Comparison of ENCODE assay signal across 8 cellular contexts in genomic region chr7:90594791-90595317, GRCh38. TPM values are rescaled to one million over a fixed set of nuclear protein-coding genes. Genes with fewer than 3 reads are reported as not detected.
DNase-seq lines count a peak whose midpoint lies in the region; ATAC-seq, FAIRE-seq and TF ChIP-seq lines count a peak whose summit lies in the region.

No MANE protein-coding gene starts in this region.

- H3K36me3 ChIP-seq in astrocyte (ENCODE audit: insufficient read depth, low read length) (no peaks in the 10 kb centered on the region), testis (ENCODE audit: low read depth, missing control alignments) (no peaks in the 10 kb centered on the region)

- peak overlapping the region; percentile 88 for H3K4me3 Mint-ChIP-seq in astrocyte (ENCODE audit: unreplicated experiment)
- H3K4me3 Mint-ChIP-seq in immature natural killer cell: peak overlapping the region; percentile 19 to 72 (median 66)

- peak overlapping the region; percentile 65 for H2AFZ ChIP-seq in astrocyte (ENCODE audit: low read depth, low read length)

- 22 to 27% methylated on average over 10 of the region's 10 CpGs for WGBS in testis, 2 donors

- H3K4me2 ChIP-seq in astrocyte (ENCODE audit: low read length): peak overlapping the region; percentile 90

- H4K20me1 ChIP-seq in astrocyte (ENCODE audit: insufficient read depth, low read length): peaks cover 10% of the 10 kb centered on the region

- peak overlapping the region; percentile 75 for H3K4me3 ChIP-seq in astrocyte (ENCODE audit: insufficient read depth, low read depth, low read length)
- H3K4me3 ChIP-seq in testis: peak overlapping the region in 1 of 2 donors; percentile 71

- H3K27ac Mint-ChIP-seq in astrocyte (ENCODE audit: unreplicated experiment) (peak overlapping the region; percentile 68), immature natural killer cell (no peak overlapping the region)

- intact Hi-C loops in testis (cut with DNase I; ENCODE audit: low total_unique reads): no loop called here

- H3K4me1 Mint-ChIP-seq in astrocyte (ENCODE audit: low read depth, unreplicated experiment): peaks cover 21% of the 10 kb centered on the region
- H3K4me1 Mint-ChIP-seq in immature natural killer cell: peaks cover 14 to 19% of the 10 kb centered on the region in 2 donors

- H3K27me3 ChIP-seq in astrocyte (ENCODE audit: insufficient read depth, low read length): no peaks in the 10 kb centered on the region
- H3K27me3 ChIP-seq in testis: no peaks in the 10 kb centered on the region

- H3K4me1 ChIP-seq in astrocyte (ENCODE audit: insufficient read depth, low read length) (peaks cover 21% of the 10 kb centered on the region), testis (no peaks in the 10 kb centered on the region)

- H3K9ac ChIP-seq in astrocyte (ENCODE audit: low read length): peak overlapping the region; percentile 95

- TF ChIP-seq CTCF in astrocyte (IDR thresholded peaks at IDR 0.05; ENCODE audit: insufficient read depth, low read depth, low read length): no peak
- no peak for TF ChIP-seq CTCF in testis (IDR thresholded peaks at IDR 0.05)

- FAIRE-seq in astrocyte (lab: Jason Lieb, UNC): no peak

- H3K27ac ChIP-seq in astrocyte (ENCODE audit: low read depth, low read length): peak overlapping the region; percentile 81
- H3K27ac ChIP-seq in testis: no peak overlapping the region

- H3K9me3 Mint-ChIP-seq in astrocyte (ENCODE audit: unreplicated experiment) (no peaks in the 10 kb centered on the region), immature natural killer cell (peaks cover 0 to 16% (median under 1%) of the 10 kb centered on the region in 6 donors)

- peaks cover 31% of the 10 kb centered on the region for H3K79me2 ChIP-seq in astrocyte (ENCODE audit: insufficient read depth, low read length)

- no peaks in the 10 kb centered on the region for H3K36me3 Mint-ChIP-seq in astrocyte (ENCODE audit: low read depth, unreplicated experiment)
- H3K36me3 Mint-ChIP-seq in immature natural killer cell: no peaks in the 10 kb centered on the region

- H3K27me3 Mint-ChIP-seq in astrocyte (ENCODE audit: low read depth, unreplicated experiment) (no peaks in the 10 kb centered on the region), immature natural killer cell (ENCODE audit: low read depth in 3 of 3) (peaks cover 3 to 25% (median 10%) of the 10 kb centered on the region in 3 donors)

- DNase-seq in Ammon's horn (ENCODE audit: low spot score) (peak; percentile 24), HPDE6-E6E7 (ENCODE audit: extremely low spot score) (peak; percentile 77), astrocyte (ENCODE audit: low read depth) (peak; percentile 95), immature natural killer cell (no peak), testis (peak; percentile 49), D341Med (ENCODE audit: low spot score) (no peak)

- TF ChIP-seq POLR2A in testis (IDR thresholded peaks at IDR 0.05): no peak

- ATAC-seq in GM21423 (IDR thresholded peaks at IDR 0.05; ENCODE audit: unreplicated experiment): no peak
- no peak for ATAC-seq in GM18909 (IDR thresholded peaks at IDR 0.05; ENCODE audit: poor library complexity, unreplicated experiment)

- H3K9me3 ChIP-seq in astrocyte (ENCODE audit: insufficient read depth, low read depth, low read length) (no peaks in the 10 kb centered on the region), testis (no peaks in the 10 kb centered on the region)

RNA-seq across cellular contexts. Expression of gene CDK14, which starts 1.3 kb away (rescaled TPM):
- total RNA-seq in astrocyte (26.7 and 30.2 TPM in 2 replicates), testis (10 to 100 TPM; 18.9 to 22.7 TPM)
- polyA plus RNA-seq in immature natural killer cell (under 1 TPM in 1 of 3 donors, not detected in 2; 0.22 TPM), testis (ENCODE audit: insufficient read depth, low read depth, low replicate concordance) (19.5 TPM)

Comparison
In these comparisons a context has a peak if more than half of its experiments do, and no peak if none do; other contexts are left out.
1. DNase-seq: peak in Ammon's horn (single experiment), HPDE6-E6E7 (single experiment), astrocyte (single experiment) and testis (single experiment); none in immature natural killer cell (0 of 3) and D341Med (single experiment).